1 cellular context compared by ENCODE assay signal in the genomic region with DNA sequence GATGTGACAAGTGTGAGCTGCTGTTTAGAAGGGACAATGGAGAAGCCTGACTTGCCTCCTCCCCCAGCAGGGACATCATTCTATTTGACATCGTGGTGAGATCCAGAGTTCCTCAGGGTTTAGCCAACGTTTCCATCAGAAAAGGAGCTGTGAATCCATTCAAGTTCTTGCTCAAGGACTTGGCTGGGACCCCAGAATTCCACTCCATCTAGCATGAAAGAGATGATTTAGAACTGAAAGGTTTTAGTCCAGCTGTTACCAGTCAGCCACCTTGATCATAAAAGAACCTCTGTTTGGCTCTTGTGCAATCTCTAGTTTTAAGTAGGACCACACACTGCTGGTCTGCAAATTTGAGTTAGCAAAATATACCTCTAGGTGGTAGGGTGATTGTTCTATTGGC.
A peak's percentile ranks its signal among the peaks of the same experiment; 100 is the strongest.
TF ChIP-seq lines count a peak whose summit lies in the region.

No MANE protein-coding gene starts in this region.

TF ChIP-seq in IMR-90, 13 proteins besides CTCF, POLR2A, EP300 and RAD21:
- TF ChIP-seq, protein P1, sequence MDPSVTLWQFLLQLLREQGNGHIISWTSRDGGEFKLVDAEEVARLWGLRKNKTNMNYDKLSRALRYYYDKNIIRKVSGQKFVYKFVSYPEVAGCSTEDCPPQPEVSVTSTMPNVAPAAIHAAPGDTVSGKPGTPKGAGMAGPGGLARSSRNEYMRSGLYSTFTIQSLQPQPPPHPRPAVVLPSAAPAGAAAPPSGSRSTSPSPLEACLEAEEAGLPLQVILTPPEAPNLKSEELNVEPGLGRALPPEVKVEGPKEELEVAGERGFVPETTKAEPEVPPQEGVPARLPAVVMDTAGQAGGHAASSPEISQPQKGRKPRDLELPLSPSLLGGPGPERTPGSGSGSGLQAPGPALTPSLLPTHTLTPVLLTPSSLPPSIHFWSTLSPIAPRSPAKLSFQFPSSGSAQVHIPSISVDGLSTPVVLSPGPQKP (IDR thresholded peaks at IDR 0.05; ENCODE audit: borderline replicate concordance, low read depth, low read length), result no peak
- peak; percentile 88 for TF ChIP-seq CEBPB (IDR thresholded peaks at IDR 0.05; ENCODE audit: low read depth, low read length)
